In the genomic region with DNA sequence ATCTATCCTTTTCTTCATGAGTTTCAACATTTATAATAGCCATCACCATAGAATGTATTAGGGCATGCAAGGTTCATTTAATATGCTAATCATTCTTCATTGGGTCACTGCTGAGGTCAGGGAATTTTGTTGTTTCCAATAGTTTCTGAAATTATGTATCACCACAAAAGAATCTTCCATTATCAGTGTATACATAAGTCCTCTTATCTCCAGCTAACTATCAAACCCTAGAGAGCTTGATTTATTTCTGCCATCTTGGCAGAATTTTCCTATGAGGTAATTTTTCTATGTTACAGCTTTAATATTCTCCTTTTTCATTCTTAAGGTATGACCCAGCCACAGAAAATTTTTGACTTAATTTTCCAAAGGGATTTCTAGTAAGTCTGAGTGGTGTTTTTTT, we compare ENCODE assay signal across 35 cellular contexts.
"Had no signal": no experiment of that assay in that cellular context is flagged by ENCODE, and none has a peak within 500 bp of the region (broad histone marks: within the 10 kb centered on the region; RNA-seq: fewer than 3 reads in every experiment).

No MANE protein-coding gene starts in this region.

- H3K27me3 Mint-ChIP-seq: activated B cell treated with CpG ODN at 0.5 μM for 24 hours; activated CD4-positive, alpha-beta memory T cell treated with anti-CD3 and anti-CD28 coated beads for 36 hours; activated CD4-positive, alpha-beta T cell treated with anti-CD3 and anti-CD28 coated beads for 36 hours; activated CD4-positive, alpha-beta T cell treated with anti-CD3 and anti-CD28 coated beads, Interleukin-2, amount 10 ng/mL, durations not matched to agents 24 days and 14 days; activated CD8-positive, alpha-beta memory T cell treated with anti-CD3 and anti-CD28 coated beads, Interleukin-2, amount 10 ng/mL, durations not matched to agents 7 days and 5 days; activated naive CD4-positive, alpha-beta T cell treated with anti-CD3 and anti-CD28 coated beads, Interleukin-2, amount 50 U/mL, for 24 hours; activated naive CD8-positive, alpha-beta T cell treated with anti-CD3 and anti-CD28 coated beads for 36 hours; activated naive CD8-positive, alpha-beta T cell treated with anti-CD3 and anti-CD28 coated beads, Interleukin-2, amount 50 U/mL, for 24 hours; T-helper 17 cell had no signal

- H3K27me3 ChIP-seq: adrenal gland, ascending aorta, brain microvascular endothelial cell, esophagus squamous epithelium had no signal

- H3K4me3 ChIP-seq: adrenal gland, ascending aorta, esophagus squamous epithelium had no signal

- H3K9me3 ChIP-seq: adrenal gland, ascending aorta, esophagus squamous epithelium had no signal

- H3K36me3 Mint-ChIP-seq: activated CD4-positive, alpha-beta memory T cell treated with anti-CD3 and anti-CD28 coated beads for 36 hours; activated CD8-positive, alpha-beta memory T cell treated with anti-CD3 and anti-CD28 coated beads, Interleukin-2, amount 10 ng/mL, durations not matched to agents 7 days and 5 days; activated naive CD4-positive, alpha-beta T cell treated with anti-CD3 and anti-CD28 coated beads, Interleukin-2, amount 50 U/mL, for 24 hours; activated naive CD8-positive, alpha-beta T cell treated with anti-CD3 and anti-CD28 coated beads for 36 hours had no signal

- H3K4me3 Mint-ChIP-seq: activated B cell treated with CpG ODN at 0.5 μM for 24 hours; activated CD4-positive, alpha-beta memory T cell treated with anti-CD3 and anti-CD28 coated beads for 36 hours; activated CD4-positive, alpha-beta T cell treated with anti-CD3 and anti-CD28 coated beads for 36 hours; activated CD4-positive, alpha-beta T cell treated with anti-CD3 and anti-CD28 coated beads, Interleukin-2, amount 10 ng/mL, durations not matched to agents 24 days and 14 days; activated CD8-positive, alpha-beta memory T cell treated with anti-CD3 and anti-CD28 coated beads, Interleukin-2, amount 10 ng/mL, durations not matched to agents 7 days and 5 days; activated CD8-positive, alpha-beta T cell treated with anti-CD3 and anti-CD28 coated beads, Interleukin-2, amount 10 ng/mL, durations not matched to agents 7 days and 5 days; activated naive CD4-positive, alpha-beta T cell treated with anti-CD3 and anti-CD28 coated beads for 36 hours; activated naive CD4-positive, alpha-beta T cell treated with anti-CD3 and anti-CD28 coated beads, Interleukin-2, amount 50 U/mL, for 24 hours; activated naive CD8-positive, alpha-beta T cell treated with anti-CD3 and anti-CD28 coated beads for 36 hours; activated naive CD8-positive, alpha-beta T cell treated with anti-CD3 and anti-CD28 coated beads, Interleukin-2, amount 50 U/mL, for 24 hours; activated T-helper 1 cell treated with anti-CD3 and anti-CD28 coated beads, Interleukin-12 subunit alpha, Interleukin-12 subunit beta, Interleukin-2, Interleukin-4 antibody, amounts not matched to agents 30 ng/mL and 10 ng/mL and 1 ng/mL, durations not matched to agents 14 hours and 24 hours and 36 hours; T-helper 17 cell; T-helper 2 cell treated with Interferon-gamma antibody and Interleukin-4, amounts not matched to agents 5 μg/mL and 100 μg/mL, for 36 hours had no signal

- H3K27ac Mint-ChIP-seq: activated B cell treated with CpG ODN at 0.5 μM for 24 hours; activated CD4-positive, alpha-beta memory T cell treated with anti-CD3 and anti-CD28 coated beads for 36 hours; activated CD4-positive, alpha-beta T cell treated with anti-CD3 and anti-CD28 coated beads for 36 hours; activated CD4-positive, alpha-beta T cell treated with anti-CD3 and anti-CD28 coated beads, Interleukin-2, amount 10 ng/mL, durations not matched to agents 24 days and 14 days; activated CD8-positive, alpha-beta memory T cell treated with anti-CD3 and anti-CD28 coated beads, Interleukin-2, amount 10 ng/mL, durations not matched to agents 7 days and 5 days; activated CD8-positive, alpha-beta T cell treated with anti-CD3 and anti-CD28 coated beads, Interleukin-2, amount 10 ng/mL, durations not matched to agents 7 days and 5 days; activated naive CD4-positive, alpha-beta T cell treated with anti-CD3 and anti-CD28 coated beads for 36 hours; activated naive CD4-positive, alpha-beta T cell treated with anti-CD3 and anti-CD28 coated beads, Interleukin-2, amount 50 U/mL, for 24 hours; activated naive CD8-positive, alpha-beta T cell treated with anti-CD3 and anti-CD28 coated beads for 36 hours; activated naive CD8-positive, alpha-beta T cell treated with anti-CD3 and anti-CD28 coated beads, Interleukin-2, amount 50 U/mL, for 24 hours; activated T-helper 1 cell treated with anti-CD3 and anti-CD28 coated beads, Interleukin-12 subunit alpha, Interleukin-12 subunit beta, Interleukin-2, Interleukin-4 antibody, amounts not matched to agents 30 ng/mL and 10 ng/mL and 1 ng/mL, durations not matched to agents 14 hours and 24 hours and 36 hours; activated T-helper 2 cell treated with anti-CD3 and anti-CD28 coated beads, Interferon-gamma antibody, Interleukin-2, Interleukin-4, amounts not matched to agents 10 μg/mL and 5 μg/mL and 100 μg/mL, durations not matched to agents 14 hours and 24 hours and 36 hours; T-helper 17 cell; T-helper 2 cell treated with Interferon-gamma antibody and Interleukin-4, amounts not matched to agents 5 μg/mL and 100 μg/mL, for 36 hours had no signal

- DNase-seq: activated B cell treated with CpG ODN at 0.5 μM for 24 hours; activated CD4-positive, alpha-beta memory T cell treated with anti-CD3 and anti-CD28 coated beads for 36 hours; activated CD4-positive, alpha-beta T cell treated with anti-CD3 and anti-CD28 coated beads for 36 hours; activated CD4-positive, alpha-beta T cell treated with anti-CD3 and anti-CD28 coated beads, Interleukin-2, amount 10 ng/mL, durations not matched to agents 24 days and 14 days; activated CD8-positive, alpha-beta memory T cell treated with anti-CD3 and anti-CD28 coated beads, Interleukin-2, amount 10 ng/mL, durations not matched to agents 7 days and 5 days; activated CD8-positive, alpha-beta memory T cell treated with anti-CD3 and anti-CD28 coated beads, Interleukin-2, amount 50 U/mL, for 4 hours; activated CD8-positive, alpha-beta T cell treated with anti-CD3 and anti-CD28 coated beads, Interleukin-2, amount 10 ng/mL, durations not matched to agents 7 days and 5 days; activated effector memory CD4-positive, alpha-beta T cell treated with anti-CD3 and anti-CD28 coated beads, Interleukin-2, amount 50 U/mL, for 16 hours; activated naive CD4-positive, alpha-beta T cell treated with anti-CD3 and anti-CD28 coated beads for 36 hours; activated naive CD8-positive, alpha-beta T cell treated with anti-CD3 and anti-CD28 coated beads for 36 hours; activated naive CD8-positive, alpha-beta T cell treated with anti-CD3 and anti-CD28 coated beads, Interleukin-2, amount 50 U/mL, for 24 hours; activated T-cell treated with anti-CD3 and anti-CD28 coated beads, Interleukin-2, amount 50 U/mL, for 1 hour; activated T-cell treated with anti-CD3 and anti-CD28 coated beads, Interleukin-2, amount 50 U/mL, for 48 hours; adrenal gland; brain microvascular endothelial cell; effector CD8-positive, alpha-beta T cell; esophagus squamous epithelium; foreskin fibroblast; SW 1271; T-helper 1 cell; T-helper 17 cell; T1000; WERI-Rb-1 had no signal

- H3K9me3 Mint-ChIP-seq: activated CD4-positive, alpha-beta memory T cell treated with anti-CD3 and anti-CD28 coated beads for 36 hours; activated CD4-positive, alpha-beta T cell treated with anti-CD3 and anti-CD28 coated beads, Interleukin-2, amount 10 ng/mL, durations not matched to agents 24 days and 14 days; activated naive CD4-positive, alpha-beta T cell treated with anti-CD3 and anti-CD28 coated beads for 36 hours; activated naive CD8-positive, alpha-beta T cell treated with anti-CD3 and anti-CD28 coated beads for 36 hours; activated T-helper 1 cell treated with anti-CD3 and anti-CD28 coated beads, Interleukin-12 subunit alpha, Interleukin-12 subunit beta, Interleukin-2, Interleukin-4 antibody, amounts not matched to agents 30 ng/mL and 10 ng/mL and 1 ng/mL, durations not matched to agents 14 hours and 24 hours and 36 hours; activated T-helper 2 cell treated with anti-CD3 and anti-CD28 coated beads, Interferon-gamma antibody, Interleukin-2, Interleukin-4, amounts not matched to agents 10 μg/mL and 5 μg/mL and 100 μg/mL, durations not matched to agents 14 hours and 24 hours and 36 hours had no signal

- H3K27ac ChIP-seq: adrenal gland, ascending aorta, brain microvascular endothelial cell, epithelial cell of prostate, esophagus squamous epithelium, WERI-Rb-1 had no signal

- H3K36me3 ChIP-seq: adrenal gland, ascending aorta, brain microvascular endothelial cell, esophagus squamous epithelium, WERI-Rb-1 had no signal

- H3K4me1 ChIP-seq: adrenal gland, ascending aorta, esophagus squamous epithelium had no signal

- ATAC-seq: activated CD4-positive, alpha-beta T cell treated with anti-CD3 and anti-CD28 coated beads for 36 hours; activated CD4-positive, CD25-positive, alpha-beta regulatory T cell treated with anti-CD3 and anti-CD28 coated beads, Interleukin-2, amount 50 U/mL, for 24 hours; activated CD8-positive, alpha-beta memory T cell treated with anti-CD3 and anti-CD28 coated beads, Interleukin-2, amount 10 ng/mL, durations not matched to agents 7 days and 5 days; activated CD8-positive, alpha-beta T cell treated with anti-CD3 and anti-CD28 coated beads, Interleukin-2, amount 10 ng/mL, durations not matched to agents 7 days and 5 days; activated naive CD8-positive, alpha-beta T cell treated with anti-CD3 and anti-CD28 coated beads, Interleukin-2, amount 50 U/mL, for 24 hours; T-helper 17 cell had no signal

- FAIRE-seq: bronchial epithelial cell, colon, endometrium, endothelial cell of umbilical vein, frontal cortex had no signal

- H3K4me1 Mint-ChIP-seq: activated B cell treated with CpG ODN at 0.5 μM for 24 hours; activated CD4-positive, alpha-beta T cell treated with anti-CD3 and anti-CD28 coated beads for 36 hours; activated CD4-positive, alpha-beta T cell treated with anti-CD3 and anti-CD28 coated beads, Interleukin-2, amount 10 ng/mL, durations not matched to agents 24 days and 14 days; activated CD8-positive, alpha-beta memory T cell treated with anti-CD3 and anti-CD28 coated beads, Interleukin-2, amount 10 ng/mL, durations not matched to agents 7 days and 5 days; activated naive CD4-positive, alpha-beta T cell treated with anti-CD3 and anti-CD28 coated beads, Interleukin-2, amount 50 U/mL, for 24 hours; activated naive CD8-positive, alpha-beta T cell treated with anti-CD3 and anti-CD28 coated beads for 36 hours; activated naive CD8-positive, alpha-beta T cell treated with anti-CD3 and anti-CD28 coated beads, Interleukin-2, amount 50 U/mL, for 24 hours; T-helper 17 cell had no signal
